ENCODE assay signal across 25 cellular contexts in genomic region chr11:126601550-126602215, GRCh38.
A peak's percentile ranks its signal among the peaks of the same experiment; 100 is the strongest.
DNase-seq lines count a peak whose midpoint lies in the region; ATAC-seq and FAIRE-seq lines count a peak whose summit lies in the region.
"Had no signal": no experiment of that assay in that cellular context is flagged by ENCODE, and none has a peak within 500 bp of the region (broad histone marks: within the 10 kb centered on the region; RNA-seq: fewer than 3 reads in every experiment).

No MANE protein-coding gene starts in this region.

- DNase-seq in NCI-H774 (lab: John Stamatoyannopoulos, UW): peak; percentile 70
- peak; percentile 70 for DNase-seq in iPS-NIHi11 (ENCODE audit: low spot score)
- peak; percentile 60 for DNase-seq in retina
- DNase-seq in HT-29 (ENCODE audit: low spot score): no peak
- DNase-seq in HTR-8/SVneo (ENCODE audit: insufficient read length, low spot score): no peak
- DNase-seq: activated CD8-positive, alpha-beta T cell treated with anti-CD3 and anti-CD28 coated beads, Interleukin-2, amount 10 ng/mL, durations not matched to agents 7 days and 5 days; activated naive CD4-positive, alpha-beta T cell; activated T-cell treated with anti-CD3 and anti-CD28 coated beads, Interleukin-2, amount 50 U/mL, for 1 hour; CD8-positive, alpha-beta memory T cell; DMS79; erythroblast; GM23248; kidney glomerular epithelial cell; mesenchymal stem cell; NK-92 treated with Interleukin-12 subunit alpha and Interleukin-12 subunit beta, amount 100 ng/mL, for 24 hours; psoas muscle; small intestine; stimulated activated naive CD4-positive, alpha-beta T cell treated with Interleukin-2 at 50 U/mL for 16 hours had no signal

- no peaks in the 10 kb centered on the region for H3K9me3 ChIP-seq in HUES64 (ENCODE audit: insufficient read depth, low read depth, low read length)

- no peaks in the 10 kb centered on the region for H3K36me3 ChIP-seq in HUES64 (ENCODE audit: insufficient read depth, low read length)

- no peak for ATAC-seq in GM21515 (IDR thresholded peaks at IDR 0.05; ENCODE audit: unreplicated experiment)
- ATAC-seq: activated CD8-positive, alpha-beta T cell treated with anti-CD3 and anti-CD28 coated beads, Interleukin-2, amount 10 ng/mL, durations not matched to agents 7 days and 5 days; natural killer cell treated with Interleukin-12 subunit alpha and Interleukin-12 subunit beta and Interleukin-15 and Interleukin-18, amount 100 ng/mL, for 72 hours; psoas muscle had no signal

- no peak for FAIRE-seq in HTR-8/SVneo (lab: Jason Lieb, UNC)
- FAIRE-seq: frontal cortex, GM19239, RCC 7860, small intestine had no signal

- H3K27me3 ChIP-seq in HUES64 (ENCODE audit: insufficient read depth, low read length): no peaks in the 10 kb centered on the region

- WGBS in HUES64: 21% methylated on average over 22 of the region's 22 CpGs

- peaks cover 21% of the 10 kb centered on the region for H3K4me1 ChIP-seq in HUES64 (ENCODE audit: insufficient read depth, low read length)
- H3K4me1 ChIP-seq: psoas muscle had no signal

- no peak overlapping the region for H3K9ac ChIP-seq in HUES64 (ENCODE audit: low read depth, low read length)
- H3K9ac ChIP-seq: GM23248 had no signal

- H3K27ac ChIP-seq in HUES64 (ENCODE audit: low read depth, low read length): peak overlapping the region; percentile 67; the same call in 1 of the 2 replicates
- H3K27ac ChIP-seq: GM23248, psoas muscle, SK-N-MC had no signal

- no peak overlapping the region for H3K4me3 ChIP-seq in HUES64 (ENCODE audit: low read length)
- H3K4me3 ChIP-seq: GM23248, psoas muscle, SK-N-MC had no signal

Comparison
In these comparisons a context has a peak if more than half of its experiments do, and no peak if none do; other contexts are left out.
1. DNase-seq: peak in NCI-H774 (single experiment), iPS-NIHi11 (single experiment) and retina (single experiment); none in HT-29 (single experiment) and HTR-8/SVneo (single experiment).